ENCODE assay signal across 11 cellular contexts in the genomic region with DNA sequence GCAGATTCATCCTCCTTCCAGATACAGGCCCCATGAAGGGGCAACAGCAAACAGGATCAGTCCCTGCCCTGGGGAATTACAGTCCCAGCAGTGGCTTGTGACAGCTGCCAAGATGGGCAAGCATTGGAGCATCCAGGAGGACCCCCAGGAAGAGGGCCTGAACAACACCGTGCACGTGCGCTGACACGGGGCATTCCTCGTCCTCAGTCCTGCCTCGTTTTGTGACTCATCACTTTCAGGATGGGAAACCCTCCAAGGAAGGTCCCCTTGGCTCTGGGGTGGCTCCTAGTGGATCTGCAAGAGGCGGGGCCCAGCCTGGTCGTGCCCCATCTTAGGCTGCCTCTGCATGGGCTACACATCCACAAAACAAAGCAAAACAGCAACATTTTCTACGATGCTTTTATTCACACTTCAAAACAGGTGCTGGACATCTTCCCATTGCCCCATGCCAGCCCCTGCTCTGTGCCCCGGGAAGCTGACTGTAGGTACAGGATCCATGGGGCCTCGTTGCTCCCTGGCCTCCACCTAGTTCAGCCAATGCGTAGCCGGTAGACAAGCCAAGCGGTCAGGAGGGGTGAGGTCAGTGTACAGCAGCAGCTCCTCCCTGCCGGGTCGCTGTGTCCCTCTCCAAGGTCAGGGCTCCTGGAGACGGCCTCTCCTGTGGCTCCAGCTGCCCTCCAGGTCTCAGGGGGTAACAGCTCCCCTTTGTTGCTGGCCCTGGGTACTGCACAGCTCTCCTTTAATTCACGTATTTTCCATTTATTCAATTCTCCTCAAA. TPM values are rescaled to one million over a fixed set of nuclear protein-coding genes. Genes with fewer than 3 reads are reported as not detected.
A peak's percentile ranks its signal among the peaks of the same experiment; 100 is the strongest.
DNase-seq lines count a peak whose midpoint lies in the region; ATAC-seq and TF ChIP-seq lines count a peak whose summit lies in the region.
"Had no signal": no experiment of that assay in that cellular context is flagged by ENCODE, and none has a peak within 500 bp of the region (broad histone marks: within the 10 kb centered on the region; RNA-seq: fewer than 3 reads in every experiment).

No MANE protein-coding gene starts in this region.

- no peaks in the 10 kb centered on the region for H3K36me3 ChIP-seq in BJ (ENCODE audit: control insufficient read depth, insufficient read depth, low read length)
- no peaks in the 10 kb centered on the region for H3K36me3 ChIP-seq in KOPT-K1 (ENCODE audit: insufficient read depth, low read length)
- H3K36me3 ChIP-seq: sigmoid colon, stomach had no signal

- TF ChIP-seq CTCF in BJ (IDR thresholded peaks at IDR 0.05; ENCODE audit: insufficient read depth, low read depth, low read length): 0 out of 2 replicates have a peak, but pooled peaks have one; percentile 7
- TF ChIP-seq CTCF in choroid plexus epithelial cell (conservative IDR thresholded peaks at IDR 0.05; ENCODE audit: low read depth, low read length): no peak
- TF ChIP-seq CTCF in nephron (IDR thresholded peaks at IDR 0.05; ENCODE audit: unreplicated experiment in 3 of 3): no peak

- H3K4me1 Mint-ChIP-seq in nephron: peaks cover 35% of the 10 kb centered on the region

- no peaks in the 10 kb centered on the region for H3K36me3 Mint-ChIP-seq in nephron (ENCODE audit: low read depth)

- H3K9me3 Mint-ChIP-seq in nephron: no peaks in the 10 kb centered on the region

- CTCF ChIA-PET in BJ (lab: Yijun Ruan, JAX): interaction anchor here (1.1 to 1.7 kb wide), 2 partner anchors 85 to 171 kb away, joined by 3 to 4 read pairs; a partner anchor contains a TSS

- POLR2A ChIA-PET in BJ (lab: Charles Lee): no interaction called here

- peak overlapping the region; percentile 37 to 71 (median 50) for H3K4me3 Mint-ChIP-seq in nephron

- H3K27me3 ChIP-seq in BJ (ENCODE audit: control insufficient read depth, insufficient read depth, low read length): no peaks in the 10 kb centered on the region; the same call in 1 of the 2 replicates

- H3K4me3 ChIP-seq in BJ (ENCODE audit: low read depth, low read length) (no peak overlapping the region), choroid plexus epithelial cell (ENCODE audit: low read depth, low read length) (no peak overlapping the region)

- no peak for DNase-seq in BJ (ENCODE audit: low read depth)
- DNase-seq in choroid plexus epithelial cell (ENCODE audit: low read depth): peak; percentile 38
- no peak for DNase-seq in ureter (ENCODE audit: low spot score)
- DNase-seq in DMS79 treated with DMSO at 0.1 percent for 48 hours (lab: John Stamatoyannopoulos, UW): no peak
- DNase-seq: activated CD4-positive, CD25-positive, alpha-beta regulatory T cell treated with anti-CD3 and anti-CD28 coated beads, Interleukin-2, amount 50 U/mL, for 72 hours; sigmoid colon; stomach had no signal

- ATAC-seq in GM21447 (IDR thresholded peaks at IDR 0.05; ENCODE audit: unreplicated experiment) (no peak), HG02852 (IDR thresholded peaks at IDR 0.05; ENCODE audit: unreplicated experiment) (no peak)

- peaks cover 10% of the 10 kb centered on the region for H3K27me3 Mint-ChIP-seq in nephron (ENCODE audit: low read depth)

- peak overlapping the region; percentile 98 for H3K27ac ChIP-seq in KOPT-K1 (ENCODE audit: low read depth, low read length, poor library complexity, severe bottlenecking)
- H3K27ac ChIP-seq: sigmoid colon had no signal

- H3K27ac Mint-ChIP-seq in nephron: peak overlapping the region in 2 of 3 experiments; percentile 31 to 63

- H3K9me3 ChIP-seq in KOPT-K1 (ENCODE audit: insufficient read depth, low read length, poor library complexity, severe bottlenecking): no peaks in the 10 kb centered on the region
- H3K9me3 ChIP-seq: sigmoid colon, stomach had no signal

RNA-seq across cellular contexts. Expression of a gene that starts 32.3 kb away (rescaled TPM):
- 2,988 and 3,774 TPM in 2 replicates for polyA plus RNA-seq in BJ (2011; rRNA removed)
- 4,016 and 6,647 TPM in 2 replicates for polyA minus RNA-seq in BJ (2011; rRNA and poly(A)+ RNA removed)
- 3,857 TPM for total RNA-seq in ureter

RNA-seq across cellular contexts. Expression of a gene that starts 47.8 kb away (rescaled TPM):
- 1.1 and 1.3 TPM in 2 replicates for polyA plus RNA-seq in BJ (2011; rRNA removed)
- 1.3 and 1.9 TPM in 2 replicates for polyA minus RNA-seq in BJ (2011; rRNA and poly(A)+ RNA removed)
- 4.2 TPM for total RNA-seq in ureter
